Comparison of ENCODE assay signal across 26 cellular contexts in the genomic region with DNA sequence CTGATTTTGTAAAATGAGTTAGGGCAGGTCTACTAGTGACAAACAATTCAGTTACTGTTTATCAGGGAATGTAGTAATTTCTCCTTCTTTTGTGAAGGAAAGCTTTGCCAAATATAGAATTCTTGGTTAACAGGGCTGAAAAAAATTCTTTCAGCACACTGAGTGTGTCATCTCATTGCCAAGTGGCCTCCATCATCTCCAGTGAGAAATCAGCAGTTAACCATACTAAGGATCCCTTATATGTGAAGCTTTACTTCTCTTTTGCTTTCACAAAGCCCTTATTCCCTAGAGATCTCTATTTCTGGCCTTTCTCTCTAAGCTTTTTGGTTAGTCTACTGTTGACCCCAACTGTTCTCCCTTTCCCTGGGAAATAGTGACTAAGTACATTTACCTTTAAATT.
"Had no signal": no experiment of that assay in that cellular context is flagged by ENCODE, and none has a peak within 500 bp of the region (broad histone marks: within the 10 kb centered on the region; RNA-seq: fewer than 3 reads in every experiment).

No MANE protein-coding gene starts in this region.

- ATAC-seq: activated T-cell treated with anti-CD3 and anti-CD28 coated beads, Interleukin-2, amount 50 U/mL, for 72 hours; foreskin keratinocyte; left lung; pancreas; psoas muscle; right cardiac atrium; upper lobe of right lung had no signal

- H2AFZ ChIP-seq: hepatocyte had no signal

- H3K9me3 Mint-ChIP-seq: activated naive CD4-positive, alpha-beta T cell treated with anti-CD3 and anti-CD28 coated beads for 36 hours had no signal

- H3K27ac Mint-ChIP-seq: activated CD4-positive, alpha-beta memory T cell treated with anti-CD3 and anti-CD28 coated beads for 36 hours; activated naive CD4-positive, alpha-beta T cell treated with anti-CD3 and anti-CD28 coated beads for 36 hours; activated naive CD8-positive, alpha-beta T cell treated with anti-CD3 and anti-CD28 coated beads, Interleukin-2, amount 10 ng/mL, durations not matched to agents 7 days and 5 days; activated T-cell treated with anti-CD3 and anti-CD28 coated beads, Interleukin-2, amount 50 U/mL, for 72 hours; immature natural killer cell; nephron progenitor cell; stimulated activated naive CD8-positive, alpha-beta T cell treated with anti-CD3 and anti-CD28 coated beads, Interleukin-15, Interleukin-2, amounts not matched to agents 100 ng/mL and 50 ng/mL, for 24 hours; T-helper 1 cell treated with Interleukin-12 subunit alpha and Interleukin-12 subunit beta and Interleukin-4 antibody, amounts not matched to agents 30 μg/mL and 1 μg/mL, for 36 hours had no signal

- FAIRE-seq: pancreas had no signal

- H3K4me1 ChIP-seq: foreskin keratinocyte, left lung, pancreas, thyroid gland, upper lobe of right lung had no signal

- H3K36me3 ChIP-seq: pancreas, thyroid gland, upper lobe of right lung had no signal

- H3K9me3 ChIP-seq: pancreas, psoas muscle, thyroid gland, upper lobe of right lung had no signal

- H3K4me3 Mint-ChIP-seq: activated CD4-positive, alpha-beta memory T cell treated with anti-CD3 and anti-CD28 coated beads for 36 hours; activated naive CD4-positive, alpha-beta T cell treated with anti-CD3 and anti-CD28 coated beads for 36 hours; activated naive CD8-positive, alpha-beta T cell treated with anti-CD3 and anti-CD28 coated beads, Interleukin-2, amount 10 ng/mL, durations not matched to agents 7 days and 5 days; activated T-cell treated with anti-CD3 and anti-CD28 coated beads, Interleukin-2, amount 50 U/mL, for 72 hours; immature natural killer cell; nephron progenitor cell; stimulated activated naive CD8-positive, alpha-beta T cell treated with anti-CD3 and anti-CD28 coated beads, Interleukin-15, Interleukin-2, amounts not matched to agents 100 ng/mL and 50 ng/mL, for 24 hours; T-helper 1 cell treated with Interleukin-12 subunit alpha and Interleukin-12 subunit beta and Interleukin-4 antibody, amounts not matched to agents 30 μg/mL and 1 μg/mL, for 36 hours had no signal

- H3K27me3 Mint-ChIP-seq: activated CD4-positive, alpha-beta memory T cell treated with anti-CD3 and anti-CD28 coated beads for 36 hours; activated naive CD8-positive, alpha-beta T cell treated with anti-CD3 and anti-CD28 coated beads, Interleukin-2, amount 10 ng/mL, durations not matched to agents 7 days and 5 days; stimulated activated naive CD8-positive, alpha-beta T cell treated with anti-CD3 and anti-CD28 coated beads, Interleukin-15, Interleukin-2, amounts not matched to agents 100 ng/mL and 50 ng/mL, for 24 hours had no signal

- H3K27me3 ChIP-seq: foreskin keratinocyte, hepatocyte, left lung, pancreas, thyroid gland, upper lobe of right lung had no signal

- H3K4me1 Mint-ChIP-seq: activated naive CD8-positive, alpha-beta T cell treated with anti-CD3 and anti-CD28 coated beads, Interleukin-2, amount 10 ng/mL, durations not matched to agents 7 days and 5 days; immature natural killer cell; nephron progenitor cell had no signal

- H3K4me3 ChIP-seq: hepatocyte, left lung, pancreas, psoas muscle, thyroid gland, upper lobe of right lung had no signal

- H3K79me2 ChIP-seq: hepatocyte had no signal

- DNase-seq: activated CD4-positive, alpha-beta memory T cell treated with anti-CD3 and anti-CD28 coated beads for 36 hours; activated CD4-positive, alpha-beta T cell treated with anti-CD3 and anti-CD28 coated beads for 48 hours; activated effector memory CD4-positive, alpha-beta T cell treated with Interleukin-2 at 50 U/mL for 16 hours; activated naive CD4-positive, alpha-beta T cell treated with anti-CD3 and anti-CD28 coated beads for 36 hours; activated naive CD8-positive, alpha-beta T cell treated with anti-CD3 and anti-CD28 coated beads, Interleukin-2, amount 10 ng/mL, durations not matched to agents 7 days and 5 days; activated T-cell treated with anti-CD3 and anti-CD28 coated beads, Interleukin-2, amount 50 U/mL, for 72 hours; cerebellar nuclear complex; cortex of kidney; foreskin keratinocyte; immature natural killer cell; kidney glomerular epithelial cell; left lung; midbrain; nephron progenitor cell; pancreas; psoas muscle; right cardiac atrium; stimulated activated CD4-positive, alpha-beta T cell treated with anti-CD3 and anti-CD28 coated beads, Interleukin-12 subunit alpha, Interleukin-12 subunit beta, amount 100 ng/mL, for 4 hours; stimulated activated CD4-positive, alpha-beta T cell treated with anti-CD3 and anti-CD28 coated beads, Interleukin-4, amount 100 ng/mL, for 4 hours; substantia nigra; thyroid gland; upper lobe of right lung had no signal

- H3K27ac ChIP-seq: epithelial cell of prostate, foreskin keratinocyte, hepatocyte, left lung, pancreas, psoas muscle, thyroid gland, upper lobe of right lung had no signal

- H3K4me2 ChIP-seq: hepatocyte had no signal
